1 cellular context compared by ENCODE assay signal in genomic region chr1:31447210-31447609, GRCh38.
TF ChIP-seq lines count a peak whose summit lies in the region.

No MANE protein-coding gene starts in this region.

TF ChIP-seq in K562, 482 proteins besides CTCF, POLR2A, EP300 and RAD21 (continued from another document and continues in another):
- TF ChIP-seq ETS1 (conservative IDR thresholded peaks at IDR 0.05; ENCODE audit: control insufficient read depth, low read depth, low read length): no peak
- no peak for TF ChIP-seq CCAR2 (IDR thresholded peaks at IDR 0.05; ENCODE audit: low read depth, low read length)
- no peak for TF ChIP-seq ZNF586 (CRISPR knock-in tag; conservative IDR thresholded peaks at IDR 0.05)
- 0 out of 2 replicates have a peak, but pooled peaks have one; percentile 15 for TF ChIP-seq L3MBTL2 (IDR thresholded peaks at IDR 0.05)
- no peak for TF ChIP-seq MXD1 (CRISPR knock-in tag; IDR thresholded peaks at IDR 0.05; ENCODE audit: borderline replicate concordance, poor library complexity, severe bottlenecking)
- no peak for TF ChIP-seq PHB (CRISPR knock-in tag; IDR thresholded peaks at IDR 0.05)
- TF ChIP-seq ZNF436 (CRISPR knock-in tag; IDR thresholded peaks at IDR 0.05): no peak
- TF ChIP-seq CBFA2T3 (IDR thresholded peaks at IDR 0.05): peak; percentile 39; the same call in 1 of the 2 replicates
- TF ChIP-seq TRIM25 (IDR thresholded peaks at IDR 0.05; ENCODE audit: borderline replicate concordance): no peak
- no peak for TF ChIP-seq DLX4 (CRISPR knock-in tag; IDR thresholded peaks at IDR 0.05)
- no peak for TF ChIP-seq SMC3 (conservative IDR thresholded peaks at IDR 0.05; ENCODE audit: insufficient read depth, low read depth, low read length)
- peak; percentile 99 for TF ChIP-seq ZNF24 (IDR thresholded peaks at IDR 0.05)
- no peak for TF ChIP-seq ZBTB43 (CRISPR knock-in tag; IDR thresholded peaks at IDR 0.05)
- TF ChIP-seq TEAD1 (CRISPR knock-in tag; IDR thresholded peaks at IDR 0.05): no peak
- TF ChIP-seq PREB (CRISPR knock-in tag; IDR thresholded peaks at IDR 0.05): no peak
- no peak for TF ChIP-seq CBX5 (IDR thresholded peaks at IDR 0.05; ENCODE audit: borderline replicate concordance, low read depth)
- no peak for TF ChIP-seq XRCC3 (IDR thresholded peaks at IDR 0.05)
- 0 out of 2 replicates have a peak, but pooled peaks have one; percentile 34 for TF ChIP-seq BACH1 (tag; IDR thresholded peaks at IDR 0.05)
- peak; percentile 76 for TF ChIP-seq BHLHE40 (IDR thresholded peaks at IDR 0.05; ENCODE audit: low read length)
- no peak for TF ChIP-seq ATF1 (CRISPR knock-in tag; IDR thresholded peaks at IDR 0.05)
- peak; percentile 66 for TF ChIP-seq ATF1 (tag; IDR thresholded peaks at IDR 0.05)
- no peak for TF ChIP-seq BMI1 (IDR thresholded peaks at IDR 0.05; ENCODE audit: low read length)
- TF ChIP-seq KAT7 (CRISPR knock-in tag; IDR thresholded peaks at IDR 0.05; ENCODE audit: borderline replicate concordance): no peak
- TF ChIP-seq NR2C1 (IDR thresholded peaks at IDR 0.05): no peak
- no peak for TF ChIP-seq NR2C1 (tag; IDR thresholded peaks at IDR 0.05)
- TF ChIP-seq TAL1 (IDR thresholded peaks at IDR 0.05): 0 out of 2 replicates have a peak, but pooled peaks have one; percentile 10
- no peak for TF ChIP-seq AFF4 (CRISPR knock-in tag; IDR thresholded peaks at IDR 0.05)
- TF ChIP-seq RNF219 (CRISPR knock-in tag; IDR thresholded peaks at IDR 0.05): no peak
- no peak for TF ChIP-seq STAT6 (CRISPR knock-in tag; IDR thresholded peaks at IDR 0.05)
- TF ChIP-seq HDGF (IDR thresholded peaks at IDR 0.05): no peak
- TF ChIP-seq HNRNPK (IDR thresholded peaks at IDR 0.05; ENCODE audit: low read depth, low read length, poor library complexity, severe bottlenecking): no peak
- no peak for TF ChIP-seq KAT8 (IDR thresholded peaks at IDR 0.05; ENCODE audit: low read depth)
- TF ChIP-seq SUPT5H (IDR thresholded peaks at IDR 0.05): no peak
- TF ChIP-seq ZKSCAN8 (CRISPR knock-in tag; IDR thresholded peaks at IDR 0.05): no peak
- TF ChIP-seq PBX2 (CRISPR knock-in tag; IDR thresholded peaks at IDR 0.05; ENCODE audit: low read depth): no peak
- TF ChIP-seq PBX2 (tag; conservative IDR thresholded peaks at IDR 0.05; ENCODE audit: low read depth): peak; percentile 85
- no peak for TF ChIP-seq DNMT1 (IDR thresholded peaks at IDR 0.05)
- peak; percentile 51; the same call in 1 of the 2 replicates for TF ChIP-seq SMARCA5 (IDR thresholded peaks at IDR 0.05)
- no peak for TF ChIP-seq KAT2B (IDR thresholded peaks at IDR 0.05; ENCODE audit: low read depth, low read length)
- TF ChIP-seq ZBTB8A (IDR thresholded peaks at IDR 0.05; ENCODE audit: partially characterized antibody): no peak
- no peak for TF ChIP-seq MCM5 (IDR thresholded peaks at IDR 0.05; ENCODE audit: low read depth)
- TF ChIP-seq ZC3H4 (CRISPR knock-in tag; IDR thresholded peaks at IDR 0.05; ENCODE audit: borderline replicate concordance): no peak
- no peak for TF ChIP-seq SRSF1 (IDR thresholded peaks at IDR 0.05; ENCODE audit: low read depth, low read length)
- TF ChIP-seq NFE2 (IDR thresholded peaks at IDR 0.05; ENCODE audit: low read depth): no peak
